ENCODE assay signal across 8 cellular contexts in the genomic region with DNA sequence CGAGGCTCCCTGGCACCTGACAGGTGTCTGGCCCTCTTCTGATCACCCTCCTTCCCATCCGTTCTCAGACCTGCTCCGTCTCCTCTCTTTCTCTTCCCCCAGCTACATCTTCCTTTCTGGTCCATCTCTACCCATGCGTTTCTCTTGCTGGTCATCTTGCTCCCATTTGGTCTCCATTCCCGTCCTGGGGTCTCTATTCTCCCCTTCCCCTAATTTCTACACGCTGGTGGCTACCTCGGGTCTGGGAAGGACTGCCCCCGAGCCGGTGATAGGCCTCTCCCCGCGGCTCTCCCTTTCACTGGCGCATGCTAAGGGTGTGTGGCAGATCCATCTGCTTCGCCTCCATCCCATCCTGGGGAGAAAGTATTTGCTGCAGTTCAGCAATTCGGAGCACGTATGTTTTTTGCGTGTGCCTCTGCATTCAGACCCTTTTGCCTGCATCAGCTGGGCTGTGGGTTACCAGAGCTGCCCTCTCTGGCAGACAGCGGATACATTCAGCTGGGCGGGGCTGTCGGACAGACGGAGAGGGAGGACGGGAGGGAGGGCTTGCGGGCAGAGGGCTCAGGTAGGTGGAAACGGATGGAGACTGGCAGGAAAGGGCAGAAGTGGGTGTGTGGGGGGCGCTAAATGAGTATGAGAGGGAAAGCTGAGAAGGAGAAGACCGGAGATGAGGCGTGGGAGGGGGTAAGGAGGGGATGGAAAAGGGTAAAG. TPM values are rescaled to one million over a fixed set of nuclear protein-coding genes. Genes with fewer than 3 reads are reported as not detected.
DNase-seq lines count a peak whose midpoint lies in the region; ATAC-seq, FAIRE-seq and TF ChIP-seq lines count a peak whose summit lies in the region.

No MANE protein-coding gene starts in this region.

- H3K79me1 ChIP-seq in neuronal stem cell (ENCODE audit: low read depth, low read length) = no peaks in the 10 kb centered on the region

- no peaks in the 10 kb centered on the region for H3K9me3 Mint-ChIP-seq in activated naive CD4-positive, alpha-beta T cell treated with anti-CD3 and anti-CD28 coated beads for 36 hours

- H3K36me3 Mint-ChIP-seq in activated naive CD4-positive, alpha-beta T cell treated with anti-CD3 and anti-CD28 coated beads for 36 hours (ENCODE audit: low read depth) = peaks cover 4% of the 10 kb centered on the region

- ATAC-seq in gastroesophageal sphincter (peak; percentile 46), GM19035 (IDR thresholded peaks at IDR 0.05; ENCODE audit: unreplicated experiment) (no peak)

- WGBS in gastroesophageal sphincter (ENCODE audit: low coverage in 1 of 2), 2 donors = 3 to 5% methylated on average over 15 to 26 of the region's 26 CpGs
- WGBS in neuronal stem cell (ENCODE audit: extremely low coverage in 2 of 2, insufficient read length in 2 of 2, insufficient replicate concordance in 1 of 2), 2 donors = no CpG with 5 or more reads among the region's 26 CpGs

- H3K4me2 ChIP-seq in OCI-LY3 (ENCODE audit: low read length) = peak overlapping the region; percentile 94
- H3K4me2 ChIP-seq in neuronal stem cell (ENCODE audit: insufficient read depth, low read length, poor library complexity, severe bottlenecking) = peak overlapping the region; percentile 97

- H3K18ac ChIP-seq in neuronal stem cell (ENCODE audit: low read length) = peak overlapping the region; percentile 68

- H2BK5ac ChIP-seq in neuronal stem cell (ENCODE audit: low read length) = no peak overlapping the region

- peak; percentile 88 for FAIRE-seq in urothelium cell line (lab: Jason Lieb, UNC)

- H3K4me3 Mint-ChIP-seq in activated naive CD4-positive, alpha-beta T cell treated with anti-CD3 and anti-CD28 coated beads for 36 hours = peak overlapping the region; percentile 82

- TF ChIP-seq EP300 in gastroesophageal sphincter (IDR thresholded peaks at IDR 0.05) = no peak

- no peak overlapping the region for H3K4ac ChIP-seq in neuronal stem cell (ENCODE audit: low read length)

- peaks cover 9% of the 10 kb centered on the region; the same call in 1 of the 2 replicates for H3K4me1 ChIP-seq in OCI-LY3 (ENCODE audit: low read length)
- peaks cover 0 to 35% (median 17%) of the 10 kb centered on the region in 3 donors for H3K4me1 ChIP-seq in gastroesophageal sphincter
- peaks cover 9 to 20% of the 10 kb centered on the region in 2 donors for H3K4me1 ChIP-seq in neuronal stem cell (ENCODE audit: control insufficient read depth in 2 of 2, insufficient read depth in 1 of 2, low read depth in 1 of 2, low read length in 2 of 2)

- no peak for TF ChIP-seq POLR2A in gastroesophageal sphincter (IDR thresholded peaks at IDR 0.05)

- H2BK120ac ChIP-seq in neuronal stem cell (ENCODE audit: low read depth, low read length) = no peak overlapping the region

- H2AK5ac ChIP-seq in neuronal stem cell (ENCODE audit: low read depth, low read length) = no peak overlapping the region

- peak overlapping the region; percentile 42; the same call in 1 of the 2 replicates for H2AFZ ChIP-seq in OCI-LY3 (ENCODE audit: low read depth, low read length)
- H2AFZ ChIP-seq in neuronal stem cell (ENCODE audit: low read length) = peak overlapping the region; percentile 98

- no peaks in the 10 kb centered on the region for H3K9me3 ChIP-seq in OCI-LY3 (ENCODE audit: insufficient read depth, low read length)
- H3K9me3 ChIP-seq in gastroesophageal sphincter = no peaks in the 10 kb centered on the region
- no peaks in the 10 kb centered on the region for H3K9me3 ChIP-seq in neuronal stem cell (replicated peaks in 1 of 2; ENCODE audit: control insufficient read depth in 2 of 2, insufficient read depth in 1 of 2, low read depth in 1 of 2, low read length in 2 of 2)

- H4K91ac ChIP-seq in neuronal stem cell (ENCODE audit: low read depth, low read length, poor library complexity) = no peak overlapping the region

- TF ChIP-seq CTCF in HFF-Myc (IDR thresholded peaks at IDR 0.05; ENCODE audit: low read depth, low read length, missing control alignments) (no peak), OCI-LY3 (IDR thresholded peaks at IDR 0.05; ENCODE audit: low read depth, low read length) (no peak), gastroesophageal sphincter (IDR thresholded peaks at IDR 0.05) (no peak)

- H3K14ac ChIP-seq in neuronal stem cell (ENCODE audit: low read length) = no peak overlapping the region

- peak overlapping the region; percentile 53 for H3K4me3 ChIP-seq in HFF-Myc (replicated peaks; ENCODE audit: low read depth, low read length)
- peak overlapping the region; percentile 78 for H3K4me3 ChIP-seq in OCI-LY3 (ENCODE audit: low read length)
- H3K4me3 ChIP-seq in gastroesophageal sphincter = peak overlapping the region; percentile 38 to 65
- H3K4me3 ChIP-seq in neuronal stem cell (ENCODE audit: low read length in 2 of 2) = peak overlapping the region; percentile 89

- H3K27ac Mint-ChIP-seq in activated naive CD4-positive, alpha-beta T cell treated with anti-CD3 and anti-CD28 coated beads for 36 hours = peak overlapping the region; percentile 37

- H3K27me3 ChIP-seq in OCI-LY3 (ENCODE audit: low read depth, low read length) (peaks cover 7% of the 10 kb centered on the region), gastroesophageal sphincter (no peaks in the 10 kb centered on the region), neuronal stem cell (ENCODE audit: control insufficient read depth in 3 of 3, insufficient read depth in 3 of 3, low read depth in 1 of 3, low read length in 3 of 3) (peaks cover 0 to 20% (median 0%) of the 10 kb centered on the region in 3 experiments)

- no peak overlapping the region for H2BK12ac ChIP-seq in neuronal stem cell (ENCODE audit: low read length)

- intact Hi-C loops in activated naive CD4-positive, alpha-beta T cell treated with anti-CD3 and anti-CD28 coated beads for 36 hours (cut with micrococcal nuclease) = loop anchor here (1.0 to 5.0 kb wide), 3 partner anchors 23 to 511 kb away; a partner anchor contains a TSS

- no peaks in the 10 kb centered on the region for H4K20me1 ChIP-seq in OCI-LY3 (ENCODE audit: insufficient read depth, low read length)

- DNase-seq in DMS53 (lab: John Stamatoyannopoulos, UW) (peak; percentile 89), HFF-Myc (ENCODE audit: extremely low read depth, low read depth) (no peak), neuronal stem cell (ENCODE audit: low spot score) (no peak), urothelium cell line (ENCODE audit: low spot score) (peak; percentile 89)
- DNase-seq in activated naive CD4-positive, alpha-beta T cell treated with anti-CD3 and anti-CD28 coated beads for 36 hours = peak; percentile 62

- H3K23ac ChIP-seq in neuronal stem cell (ENCODE audit: low read depth, low read length, poor library complexity) = no peak overlapping the region

- no peaks in the 10 kb centered on the region for H3K36me3 ChIP-seq in OCI-LY3 (replicated peaks; ENCODE audit: low read depth, low read length)
- H3K36me3 ChIP-seq in gastroesophageal sphincter = peaks cover 0 to 28% of the 10 kb centered on the region in 2 donors
- peaks cover 13 to 30% of the 10 kb centered on the region in 2 donors for H3K36me3 ChIP-seq in neuronal stem cell (replicated peaks in 1 of 2; ENCODE audit: control insufficient read depth in 2 of 2, insufficient read depth in 2 of 2, low read length in 2 of 2)

- H3K9ac ChIP-seq in OCI-LY3 (ENCODE audit: low read length) (peak overlapping the region; percentile 65), neuronal stem cell (ENCODE audit: low read depth, low read length, poor library complexity) (peak overlapping the region; percentile 85)

- no peak overlapping the region for H3K27ac ChIP-seq in OCI-LY3 (ENCODE audit: low read length)
- H3K27ac ChIP-seq in gastroesophageal sphincter = peak overlapping the region in 3 of 4 donors; percentile 72 to 87 (median 76)
- no peak overlapping the region for H3K27ac ChIP-seq in neuronal stem cell (replicated peaks; ENCODE audit: low read length)

- no peaks in the 10 kb centered on the region for H3K79me2 ChIP-seq in OCI-LY3 (ENCODE audit: low read length)

- no peak overlapping the region for H2BK15ac ChIP-seq in neuronal stem cell (ENCODE audit: low read length)

- H4K8ac ChIP-seq in neuronal stem cell (ENCODE audit: low read depth, low read length) = no peak overlapping the region

- CTCF ChIA-PET in activated naive CD4-positive, alpha-beta T cell treated with anti-CD3 and anti-CD28 coated beads for 36 hours (lab: Charles Lee) = interaction anchor here (0.5 to 1.0 kb wide), 5 partner anchors 10 to 20 kb away, joined by 3 to 5 read pairs (median 3); no protein-coding TSS in a partner anchor

- peaks cover 27% of the 10 kb centered on the region for H3K4me1 Mint-ChIP-seq in activated naive CD4-positive, alpha-beta T cell treated with anti-CD3 and anti-CD28 coated beads for 36 hours (ENCODE audit: low read depth)

- H3K27me3 Mint-ChIP-seq in activated naive CD4-positive, alpha-beta T cell treated with anti-CD3 and anti-CD28 coated beads for 36 hours (ENCODE audit: low read depth) = no peaks in the 10 kb centered on the region

RNA-seq across cellular contexts. Expression of a gene that starts 0.8 kb away (rescaled TPM):
- total RNA-seq in activated naive CD4-positive, alpha-beta T cell treated with anti-CD3 and anti-CD28 coated beads for 36 hours = 10 to 100 TPM; 18.3 to 21.8 TPM
- 10 to 100 TPM; 13.9 to 34.3 (median 17.4) TPM for total RNA-seq in gastroesophageal sphincter
- 26.6 TPM for polyA plus RNA-seq in neuronal stem cell (2013, experiment 1 of 2)
- polyA plus RNA-seq in neuronal stem cell (2013, experiment 2 of 2) = 26.6 TPM

RNA-seq across cellular contexts. Expression of a gene that starts 2.3 kb away (rescaled TPM):
- total RNA-seq in activated naive CD4-positive, alpha-beta T cell treated with anti-CD3 and anti-CD28 coated beads for 36 hours = under 1 TPM in 1 of 2 experiments, not detected in 1; 0.57 TPM
- total RNA-seq in gastroesophageal sphincter = 1 to 10 TPM in 1 of 4 donors, under 1 TPM in 1, not detected in 2; 0.58 to 1.1 TPM
- polyA plus RNA-seq in neuronal stem cell (2013, experiment 1 of 2) = 0.46 TPM
- polyA plus RNA-seq in neuronal stem cell (2013, experiment 2 of 2) = 0.64 TPM

RNA-seq across cellular contexts. Expression of a gene that starts 21.9 kb away (rescaled TPM):
- total RNA-seq in activated naive CD4-positive, alpha-beta T cell treated with anti-CD3 and anti-CD28 coated beads for 36 hours = 10 to 100 TPM; 10.3 to 11.5 TPM
- 100 to 1,000 TPM in 2 of 4 donors, 10 to 100 TPM in 2; 85.9 to 181 (median 103) TPM for total RNA-seq in gastroesophageal sphincter
- 22.9 TPM for polyA plus RNA-seq in neuronal stem cell (2013, experiment 1 of 2)
- 21.6 TPM for polyA plus RNA-seq in neuronal stem cell (2013, experiment 2 of 2)

RNA-seq across cellular contexts. Expression of a gene that starts 38.7 kb away (rescaled TPM):
- 1 to 10 TPM; 1.4 to 1.5 TPM for total RNA-seq in activated naive CD4-positive, alpha-beta T cell treated with anti-CD3 and anti-CD28 coated beads for 36 hours
- 100 to 1,000 TPM; 330 to 846 (median 620) TPM for total RNA-seq in gastroesophageal sphincter
- 7.2 TPM for polyA plus RNA-seq in neuronal stem cell (2013, experiment 1 of 2)
- polyA plus RNA-seq in neuronal stem cell (2013, experiment 2 of 2) = 7.5 TPM

RNA-seq across cellular contexts. Expression of a gene that starts 58.5 kb away (rescaled TPM):
- 10 to 100 TPM; 29.7 to 30.9 TPM for total RNA-seq in activated naive CD4-positive, alpha-beta T cell treated with anti-CD3 and anti-CD28 coated beads for 36 hours
- total RNA-seq in gastroesophageal sphincter = 10 to 100 TPM; 36.8 to 53.2 (median 47.4) TPM
- 21.3 TPM for polyA plus RNA-seq in neuronal stem cell (2013, experiment 1 of 2)
- 22.3 TPM for polyA plus RNA-seq in neuronal stem cell (2013, experiment 2 of 2)

Comparison
In these comparisons a context has a peak if more than half of its experiments do, and no peak if none do; other contexts are left out.
1. DNase-seq: peak in DMS53 (single experiment), activated naive CD4-positive, alpha-beta T cell treated with anti-CD3 and anti-CD28 coated beads for 36 hours (single experiment) and urothelium cell line (single experiment); none in HFF-Myc (single experiment) and neuronal stem cell (single experiment).
2. H3K27ac ChIP-seq: peak in gastroesophageal sphincter (3 of 4); none in OCI-LY3 (single experiment) and neuronal stem cell (single experiment).
3. RNA of a gene that starts 21.9 kb away (total RNA-seq): 85.9 to 181 TPM in gastroesophageal sphincter; 10.3 to 11.5 TPM in activated naive CD4-positive, alpha-beta T cell treated with anti-CD3 and anti-CD28 coated beads for 36 hours; every median in the first group is over 4 times any median in the second.
4. Peak in every context shown above with its lines, with median percentiles within 50 percentile points of each other: H3K4me3 ChIP-seq.